In genomic region chr6:44002071-44002590, GRCh38 we compare ENCODE assay signal across 8 cellular contexts.
DNase-seq lines count a peak whose midpoint lies in the region; ATAC-seq and TF ChIP-seq lines count a peak whose summit lies in the region.

No MANE protein-coding gene starts in this region.

- no peak overlapping the region for H3K27ac ChIP-seq in right lobe of liver
- peak overlapping the region; percentile 55 for H3K27ac ChIP-seq in upper lobe of right lung

- TF ChIP-seq POLR2A in right lobe of liver (IDR thresholded peaks at IDR 0.05): no peak

- 0% methylated on average over 9 of the region's 37 CpGs for WGBS in right lobe of liver (ENCODE audit: insufficient coverage, low coverage, low lambda C conversion rate, missing lambda C conversion rate)

- H3K9me3 Mint-ChIP-seq in HFFc6 (no peaks in the 10 kb centered on the region), brain (peaks cover 0 to 9% (median 0%) of the 10 kb centered on the region in 5 experiments)

- peak; percentile 24 to 61 (median 48) for ATAC-seq in right lobe of liver
- ATAC-seq in upper lobe of right lung: peak; percentile 36
- ATAC-seq in HG03457 (IDR thresholded peaks at IDR 0.05; ENCODE audit: unreplicated experiment): no peak

- H3K9me3 ChIP-seq in right lobe of liver (no peaks in the 10 kb centered on the region), upper lobe of right lung (no peaks in the 10 kb centered on the region)

- H3K27me3 Mint-ChIP-seq in HFFc6 (ENCODE audit: insufficient read depth): peaks cover 6% of the 10 kb centered on the region; the same call in 1 of the 2 replicates
- H3K27me3 Mint-ChIP-seq in brain: peaks cover 2% of the 10 kb centered on the region

- no peaks in the 10 kb centered on the region for H3K27me3 ChIP-seq in right lobe of liver
- peaks cover 45% of the 10 kb centered on the region for H3K27me3 ChIP-seq in upper lobe of right lung

- H3K4me1 Mint-ChIP-seq in HFFc6 (ENCODE audit: low read depth): peaks cover 29% of the 10 kb centered on the region
- peaks cover 70% of the 10 kb centered on the region for H3K4me1 Mint-ChIP-seq in brain

- no peaks in the 10 kb centered on the region for H3K36me3 ChIP-seq in right lobe of liver
- no peaks in the 10 kb centered on the region for H3K36me3 ChIP-seq in upper lobe of right lung

- H3K36me3 Mint-ChIP-seq in HFFc6 (ENCODE audit: low read depth): no peaks in the 10 kb centered on the region
- peaks cover 12% of the 10 kb centered on the region for H3K36me3 Mint-ChIP-seq in brain

- H3K4me3 Mint-ChIP-seq in HFFc6: peak overlapping the region; percentile 57; the same call in 1 of the 2 replicates
- peak overlapping the region; percentile 72 to 79 (median 75) for H3K4me3 Mint-ChIP-seq in brain

- H3K27ac Mint-ChIP-seq in HFFc6: no peak overlapping the region
- H3K27ac Mint-ChIP-seq in brain: peak overlapping the region in 4 of 5 experiments; percentile 60 to 91 (median 84)

- intact Hi-C loops in right lobe of liver (cut with DNase I): no loop called here
- intact Hi-C loops in upper lobe of right lung (cut with DNase I): no loop called here

- H3K4me3 ChIP-seq in right lobe of liver: peak overlapping the region in 2 of 3 donors; percentile 5 to 13
- peak overlapping the region; percentile 41 for H3K4me3 ChIP-seq in upper lobe of right lung

- TF ChIP-seq CTCF in HFFc6 (IDR thresholded peaks at IDR 0.05) (no peak), brain (conservative IDR thresholded peaks at IDR 0.05) (no peak), right lobe of liver (IDR thresholded peaks at IDR 0.05) (no peak), upper lobe of right lung (IDR thresholded peaks at IDR 0.05) (no peak)

- DNase-seq in AG08396 (ENCODE audit: low spot score) (peak; percentile 39), HFFc6 (no peak), right lobe of liver (peak in 2 of 3 donors; percentile 52 to 67), upper lobe of right lung (peak; percentile 75), activated gamma-delta T cell treated with Interleukin-2 at 50 U/mL for 16 hours (no peak), midbrain (lab: John Stamatoyannopoulos, UW) (no peak)

- H3K4me1 ChIP-seq in right lobe of liver: peaks cover 0 to 3% (median 0%) of the 10 kb centered on the region in 4 donors
- peaks cover 17% of the 10 kb centered on the region for H3K4me1 ChIP-seq in upper lobe of right lung

Comparison
In these comparisons a context has a peak if more than half of its experiments do, and no peak if none do; other contexts are left out.
1. DNase-seq: peak in AG08396 (single experiment), right lobe of liver (2 of 3) and upper lobe of right lung (single experiment); none in HFFc6 (single experiment), activated gamma-delta T cell treated with Interleukin-2 at 50 U/mL for 16 hours (single experiment) and midbrain (single experiment).